In the genomic region with DNA sequence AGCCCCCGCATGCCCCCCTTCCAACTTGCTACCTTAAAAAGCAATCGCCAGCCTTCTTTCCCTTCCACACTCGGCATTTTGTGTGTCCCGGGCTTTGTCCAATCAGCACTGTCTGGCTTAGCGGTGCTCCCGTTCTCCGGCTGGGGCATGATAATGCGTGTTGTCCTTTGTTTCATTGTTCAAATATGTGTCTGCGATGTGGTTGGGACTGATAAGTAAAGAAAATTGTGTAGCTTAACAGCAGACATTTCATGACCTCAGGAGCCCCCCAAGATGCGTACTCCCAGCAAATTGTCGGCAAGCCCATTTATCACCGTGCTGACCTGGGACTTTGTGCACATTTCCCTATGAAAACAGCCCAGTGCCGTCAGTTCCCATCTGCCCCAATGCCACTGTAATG, we compare ENCODE assay signal across 32 cellular contexts.
"Had no signal": no experiment of that assay in that cellular context is flagged by ENCODE, and none has a peak within 500 bp of the region (broad histone marks: within the 10 kb centered on the region; RNA-seq: fewer than 3 reads in every experiment).

No MANE protein-coding gene starts in this region.

- H3K9me3 ChIP-seq: gastrocnemius medialis, heart right ventricle had no signal

- H3K36me3 ChIP-seq: brain microvascular endothelial cell, gastrocnemius medialis, heart right ventricle, WERI-Rb-1 had no signal

- H3K36me3 Mint-ChIP-seq: activated naive CD8-positive, alpha-beta T cell had no signal

- H3K27me3 ChIP-seq: gastrocnemius medialis, hepatocyte had no signal

- ATAC-seq: activated CD4-positive, CD25-positive, alpha-beta regulatory T cell treated with anti-CD3 and anti-CD28 coated beads, Interleukin-2, amount 50 U/mL, for 24 hours; activated CD8-positive, alpha-beta T cell treated with anti-CD3 and anti-CD28 coated beads for 36 hours; activated T-cell treated with anti-CD3 and anti-CD28 coated beads, Interleukin-2, amount 50 U/mL, for 4 hours; activated T-helper 17 cell treated with anti-CD3 and anti-CD28 coated beads, Interleukin-2, amount 50 U/mL, for 72 hours; effector memory CD8-positive, alpha-beta T cell; esophagus mucosa; foreskin keratinocyte; gastrocnemius medialis; heart right ventricle; T-helper 17 cell had no signal

- DNase-seq: activated B cell treated with CpG ODN at 0.5 μM for 24 hours; activated CD4-positive, alpha-beta T cell treated with anti-CD3 and anti-CD28 coated beads for 48 hours; activated CD4-positive, alpha-beta T cell treated with anti-CD3 and anti-CD28 coated beads, Interleukin-2, amount 50 U/mL, for 1 hour; activated CD4-positive, alpha-beta T cell treated with anti-CD3 and anti-CD28 coated beads, Interleukin-2, amount 50 U/mL, for 48 hours; activated CD8-positive, alpha-beta memory T cell treated with anti-CD3 and anti-CD28 coated beads for 24 hours; activated CD8-positive, alpha-beta T cell treated with anti-CD3 and anti-CD28 coated beads for 36 hours; activated effector memory CD4-positive, alpha-beta T cell treated with Interleukin-2 at 50 U/mL for 16 hours; activated gamma-delta T cell treated with Interleukin-2 at 50 U/mL for 16 hours; activated naive CD4-positive, alpha-beta T cell treated with anti-CD3 and anti-CD28 coated beads, Interleukin-2, amount 50 U/mL, for 16 hours; activated naive CD4-positive, alpha-beta T cell treated with Interleukin-2 at 50 U/mL for 16 hours; activated T-cell treated with anti-CD3 and anti-CD28 coated beads, Interleukin-2, amount 50 U/mL, for 4 hours; amniotic stem cell; anterior cingulate cortex; brain microvascular endothelial cell; cortex of kidney; dermis blood vessel endothelial cell; effector CD4-positive, alpha-beta T cell; effector memory CD8-positive, alpha-beta T cell; foreskin keratinocyte; gastrocnemius medialis; heart right ventricle; T-helper 17 cell; T1000; WERI-Rb-1 had no signal

- H3K27ac Mint-ChIP-seq: activated B cell treated with CpG ODN at 0.5 μM for 24 hours; activated CD8-positive, alpha-beta T cell treated with anti-CD3 and anti-CD28 coated beads for 36 hours; activated naive CD8-positive, alpha-beta T cell; activated T-helper 17 cell treated with anti-CD3 and anti-CD28 coated beads, Interleukin-2, amount 50 U/mL, for 72 hours; effector memory CD8-positive, alpha-beta T cell; T-helper 17 cell; T-helper 2 cell treated with Interferon-gamma antibody and Interleukin-4, amounts not matched to agents 5 μg/mL and 100 μg/mL, for 36 hours had no signal

- H3K4me1 ChIP-seq: foreskin keratinocyte, gastrocnemius medialis, heart right ventricle had no signal

- H3K4me1 Mint-ChIP-seq: activated B cell treated with CpG ODN at 0.5 μM for 24 hours; activated T-helper 17 cell treated with anti-CD3 and anti-CD28 coated beads, Interleukin-2, amount 50 U/mL, for 72 hours; central memory CD8-positive, alpha-beta T cell had no signal

- H3K4me3 Mint-ChIP-seq: activated B cell treated with CpG ODN at 0.5 μM for 24 hours; activated CD8-positive, alpha-beta T cell treated with anti-CD3 and anti-CD28 coated beads for 36 hours; activated naive CD8-positive, alpha-beta T cell; activated T-cell treated with anti-CD3 and anti-CD28 coated beads, Interleukin-2, amount 50 U/mL, for 4 hours; activated T-helper 17 cell treated with anti-CD3 and anti-CD28 coated beads, Interleukin-2, amount 50 U/mL, for 72 hours; central memory CD8-positive, alpha-beta T cell; effector memory CD8-positive, alpha-beta T cell; T-helper 17 cell; T-helper 2 cell treated with Interferon-gamma antibody and Interleukin-4, amounts not matched to agents 5 μg/mL and 100 μg/mL, for 36 hours had no signal

- H3K4me3 ChIP-seq: gastrocnemius medialis, heart right ventricle, hepatocyte had no signal

- H3K9me3 Mint-ChIP-seq: activated B cell treated with CpG ODN at 0.5 μM for 24 hours; activated CD8-positive, alpha-beta T cell treated with anti-CD3 and anti-CD28 coated beads for 36 hours; activated T-cell treated with anti-CD3 and anti-CD28 coated beads, Interleukin-2, amount 50 U/mL, for 4 hours; activated T-helper 17 cell treated with anti-CD3 and anti-CD28 coated beads, Interleukin-2, amount 50 U/mL, for 72 hours; central memory CD8-positive, alpha-beta T cell; effector memory CD8-positive, alpha-beta T cell; T-helper 2 cell treated with Interferon-gamma antibody and Interleukin-4, amounts not matched to agents 5 μg/mL and 100 μg/mL, for 36 hours had no signal

- H3K27ac ChIP-seq: brain microvascular endothelial cell, epithelial cell of prostate, foreskin keratinocyte, gastrocnemius medialis, heart right ventricle, hepatocyte, WERI-Rb-1 had no signal
